ENCODE assay signal across 1 cellular context in the genomic region with DNA sequence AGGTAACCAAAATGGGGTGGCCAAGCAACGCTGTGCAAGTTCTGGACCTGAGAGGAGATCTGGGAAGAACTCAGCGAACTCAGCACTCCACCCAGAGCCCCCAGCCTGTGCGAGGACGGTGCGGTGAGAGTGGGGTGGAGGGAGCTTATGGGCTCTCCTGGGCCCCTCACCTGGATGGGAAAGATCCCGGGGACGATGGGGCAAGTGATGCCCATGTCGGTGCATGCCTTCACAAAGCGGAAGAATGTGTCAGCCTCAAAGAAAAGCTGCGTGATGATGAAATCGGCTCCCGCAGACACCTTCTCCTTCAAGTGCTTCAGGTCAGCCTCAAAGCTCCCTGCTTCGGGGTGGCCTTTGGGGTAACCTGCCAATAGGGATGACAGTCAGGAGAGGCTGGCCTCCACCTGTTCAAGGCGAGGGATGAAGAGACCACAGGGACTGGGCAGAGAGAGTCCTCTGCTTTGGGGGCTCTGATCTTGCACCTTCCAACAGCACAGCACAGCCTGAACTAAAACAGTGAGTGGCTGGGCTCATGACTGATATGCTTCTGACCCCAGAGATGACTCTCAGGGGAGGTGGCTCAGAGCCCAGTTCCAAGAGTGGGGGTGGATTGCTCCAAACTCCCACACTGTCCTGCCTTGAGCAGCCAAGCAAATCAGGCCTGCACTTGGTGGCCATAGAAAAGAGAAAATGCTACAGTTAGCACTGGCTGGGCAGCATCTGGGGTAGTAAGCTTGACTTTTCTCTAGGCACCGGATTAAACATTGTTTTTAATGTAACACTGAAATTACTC.
TF ChIP-seq lines count a peak whose summit lies in the region.

No MANE protein-coding gene starts in this region.

TF ChIP-seq in K562, 482 proteins besides CTCF, POLR2A, EP300 and RAD21 (continued from another document and continues in another):
- TF ChIP-seq, protein P1, sequence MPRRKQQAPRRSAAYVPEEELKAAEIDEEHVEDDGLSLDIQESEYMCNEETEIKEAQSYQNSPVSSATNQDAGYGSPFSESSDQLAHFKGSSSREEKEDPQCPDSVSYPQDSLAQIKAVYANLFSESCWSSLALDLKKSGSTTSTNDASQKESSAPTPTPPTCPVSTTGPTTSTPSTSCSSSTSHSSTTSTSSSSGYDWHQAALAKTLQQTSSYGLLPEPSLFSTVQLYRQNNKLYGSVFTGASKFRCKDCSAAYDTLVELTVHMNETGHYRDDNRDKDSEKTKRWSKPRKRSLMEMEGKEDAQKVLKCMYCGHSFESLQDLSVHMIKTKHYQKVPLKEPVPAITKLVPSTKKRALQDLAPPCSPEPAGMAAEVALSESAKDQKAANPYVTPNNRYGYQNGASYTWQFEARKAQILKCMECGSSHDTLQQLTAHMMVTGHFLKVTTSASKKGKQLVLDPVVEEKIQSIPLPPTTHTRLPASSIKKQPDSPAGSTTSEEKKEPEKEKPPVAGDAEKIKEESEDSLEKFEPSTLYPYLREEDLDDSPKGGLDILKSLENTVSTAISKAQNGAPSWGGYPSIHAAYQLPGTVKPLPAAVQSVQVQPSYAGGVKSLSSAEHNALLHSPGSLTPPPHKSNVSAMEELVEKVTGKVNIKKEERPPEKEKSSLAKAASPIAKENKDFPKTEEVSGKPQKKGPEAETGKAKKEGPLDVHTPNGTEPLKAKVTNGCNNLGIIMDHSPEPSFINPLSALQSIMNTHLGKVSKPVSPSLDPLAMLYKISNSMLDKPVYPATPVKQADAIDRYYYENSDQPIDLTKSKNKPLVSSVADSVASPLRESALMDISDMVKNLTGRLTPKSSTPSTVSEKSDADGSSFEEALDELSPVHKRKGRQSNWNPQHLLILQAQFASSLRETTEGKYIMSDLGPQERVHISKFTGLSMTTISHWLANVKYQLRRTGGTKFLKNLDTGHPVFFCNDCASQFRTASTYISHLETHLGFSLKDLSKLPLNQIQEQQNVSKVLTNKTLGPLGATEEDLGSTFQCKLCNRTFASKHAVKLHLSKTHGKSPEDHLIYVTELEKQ (CRISPR knock-in tag; IDR thresholded peaks at IDR 0.05): no peak
- TF ChIP-seq SRSF1 (IDR thresholded peaks at IDR 0.05; ENCODE audit: low read depth, low read length) (no peak), ZFX (CRISPR knock-in tag; IDR thresholded peaks at IDR 0.05) (no peak), LCOR (CRISPR knock-in tag; IDR thresholded peaks at IDR 0.05) (no peak), FUS (optimal IDR thresholded peaks at IDR 0.05; ENCODE audit: low read depth, low read length) (no peak), ZNF316 (IDR thresholded peaks at IDR 0.05) (no peak), FIP1L1 (IDR thresholded peaks at IDR 0.05; ENCODE audit: low read depth, low read length, poor library complexity, severe bottlenecking) (no peak), FOXK2 (conservative IDR thresholded peaks at IDR 0.05 in 1 of 2, IDR thresholded peaks at IDR 0.05 in 1 of 2; ENCODE audit: low read depth in 2 of 2) (no peak), ZNF77 (CRISPR knock-in tag; IDR thresholded peaks at IDR 0.05) (no peak), MXI1 (IDR thresholded peaks at IDR 0.05; ENCODE audit: low read depth, low read length) (no peak), ZNF644 (tag; IDR thresholded peaks at IDR 0.05; ENCODE audit: low read depth) (peak; percentile 71; the same call in 1 of the 2 replicates), SRF (CRISPR knock-in tag; IDR thresholded peaks at IDR 0.05) (0 out of 4 replicates have a peak, but pooled peaks of 1 of the 2 experiments have one; percentile 48), ILK (tag; IDR thresholded peaks at IDR 0.05; ENCODE audit: borderline replicate concordance, low read depth) (no peak), ZNF785 (CRISPR knock-in tag; IDR thresholded peaks at IDR 0.05) (no peak), MAZ (CRISPR knock-in tag; conservative IDR thresholded peaks at IDR 0.05 in 1 of 2, IDR thresholded peaks at IDR 0.05 in 1 of 2) (peak; percentile 59 to 74; a peak in 3 of 4 replicates), RBM39 (optimal IDR thresholded peaks at IDR 0.05; ENCODE audit: low read depth, low read length) (no peak), ZNF695 (CRISPR knock-in tag; IDR thresholded peaks at IDR 0.05) (no peak)
- TF ChIP-seq, protein P2, sequence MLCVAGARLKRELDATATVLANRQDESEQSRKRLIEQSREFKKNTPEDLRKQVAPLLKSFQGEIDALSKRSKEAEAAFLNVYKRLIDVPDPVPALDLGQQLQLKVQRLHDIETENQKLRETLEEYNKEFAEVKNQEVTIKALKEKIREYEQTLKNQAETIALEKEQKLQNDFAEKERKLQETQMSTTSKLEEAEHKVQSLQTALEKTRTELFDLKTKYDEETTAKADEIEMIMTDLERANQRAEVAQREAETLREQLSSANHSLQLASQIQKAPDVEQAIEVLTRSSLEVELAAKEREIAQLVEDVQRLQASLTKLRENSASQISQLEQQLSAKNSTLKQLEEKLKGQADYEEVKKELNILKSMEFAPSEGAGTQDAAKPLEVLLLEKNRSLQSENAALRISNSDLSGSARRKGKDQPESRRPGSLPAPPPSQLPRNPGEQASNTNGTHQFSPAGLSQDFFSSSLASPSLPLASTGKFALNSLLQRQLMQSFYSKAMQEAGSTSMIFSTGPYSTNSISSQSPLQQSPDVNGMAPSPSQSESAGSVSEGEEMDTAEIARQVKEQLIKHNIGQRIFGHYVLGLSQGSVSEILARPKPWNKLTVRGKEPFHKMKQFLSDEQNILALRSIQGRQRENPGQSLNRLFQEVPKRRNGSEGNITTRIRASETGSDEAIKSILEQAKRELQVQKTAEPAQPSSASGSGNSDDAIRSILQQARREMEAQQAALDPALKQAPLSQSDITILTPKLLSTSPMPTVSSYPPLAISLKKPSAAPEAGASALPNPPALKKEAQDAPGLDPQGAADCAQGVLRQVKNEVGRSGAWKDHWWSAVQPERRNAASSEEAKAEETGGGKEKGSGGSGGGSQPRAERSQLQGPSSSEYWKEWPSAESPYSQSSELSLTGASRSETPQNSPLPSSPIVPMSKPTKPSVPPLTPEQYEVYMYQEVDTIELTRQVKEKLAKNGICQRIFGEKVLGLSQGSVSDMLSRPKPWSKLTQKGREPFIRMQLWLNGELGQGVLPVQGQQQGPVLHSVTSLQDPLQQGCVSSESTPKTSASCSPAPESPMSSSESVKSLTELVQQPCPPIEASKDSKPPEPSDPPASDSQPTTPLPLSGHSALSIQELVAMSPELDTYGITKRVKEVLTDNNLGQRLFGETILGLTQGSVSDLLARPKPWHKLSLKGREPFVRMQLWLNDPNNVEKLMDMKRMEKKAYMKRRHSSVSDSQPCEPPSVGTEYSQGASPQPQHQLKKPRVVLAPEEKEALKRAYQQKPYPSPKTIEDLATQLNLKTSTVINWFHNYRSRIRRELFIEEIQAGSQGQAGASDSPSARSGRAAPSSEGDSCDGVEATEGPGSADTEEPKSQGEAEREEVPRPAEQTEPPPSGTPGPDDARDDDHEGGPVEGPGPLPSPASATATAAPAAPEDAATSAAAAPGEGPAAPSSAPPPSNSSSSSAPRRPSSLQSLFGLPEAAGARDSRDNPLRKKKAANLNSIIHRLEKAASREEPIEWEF (CRISPR knock-in tag; IDR thresholded peaks at IDR 0.05): peak; percentile 59
- TF ChIP-seq, protein P3, sequence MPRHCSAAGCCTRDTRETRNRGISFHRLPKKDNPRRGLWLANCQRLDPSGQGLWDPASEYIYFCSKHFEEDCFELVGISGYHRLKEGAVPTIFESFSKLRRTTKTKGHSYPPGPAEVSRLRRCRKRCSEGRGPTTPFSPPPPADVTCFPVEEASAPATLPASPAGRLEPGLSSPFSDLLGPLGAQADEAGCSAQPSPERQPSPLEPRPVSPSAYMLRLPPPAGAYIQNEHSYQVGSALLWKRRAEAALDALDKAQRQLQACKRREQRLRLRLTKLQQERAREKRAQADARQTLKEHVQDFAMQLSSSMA (CRISPR knock-in tag; IDR thresholded peaks at IDR 0.05): no peak
- TF ChIP-seq, protein P4, sequence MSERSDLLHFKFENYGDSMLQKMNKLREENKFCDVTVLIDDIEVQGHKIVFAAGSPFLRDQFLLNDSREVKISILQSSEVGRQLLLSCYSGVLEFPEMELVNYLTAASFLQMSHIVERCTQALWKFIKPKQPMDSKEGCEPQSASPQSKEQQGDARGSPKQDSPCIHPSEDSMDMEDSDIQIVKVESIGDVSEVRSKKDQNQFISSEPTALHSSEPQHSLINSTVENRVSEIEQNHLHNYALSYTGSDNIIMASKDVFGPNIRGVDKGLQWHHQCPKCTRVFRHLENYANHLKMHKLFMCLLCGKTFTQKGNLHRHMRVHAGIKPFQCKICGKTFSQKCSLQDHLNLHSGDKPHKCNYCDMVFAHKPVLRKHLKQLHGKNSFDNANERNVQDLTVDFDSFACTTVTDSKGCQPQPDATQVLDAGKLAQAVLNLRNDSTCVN (CRISPR knock-in tag; IDR thresholded peaks at IDR 0.05): no peak
- TF ChIP-seq, protein P5, sequence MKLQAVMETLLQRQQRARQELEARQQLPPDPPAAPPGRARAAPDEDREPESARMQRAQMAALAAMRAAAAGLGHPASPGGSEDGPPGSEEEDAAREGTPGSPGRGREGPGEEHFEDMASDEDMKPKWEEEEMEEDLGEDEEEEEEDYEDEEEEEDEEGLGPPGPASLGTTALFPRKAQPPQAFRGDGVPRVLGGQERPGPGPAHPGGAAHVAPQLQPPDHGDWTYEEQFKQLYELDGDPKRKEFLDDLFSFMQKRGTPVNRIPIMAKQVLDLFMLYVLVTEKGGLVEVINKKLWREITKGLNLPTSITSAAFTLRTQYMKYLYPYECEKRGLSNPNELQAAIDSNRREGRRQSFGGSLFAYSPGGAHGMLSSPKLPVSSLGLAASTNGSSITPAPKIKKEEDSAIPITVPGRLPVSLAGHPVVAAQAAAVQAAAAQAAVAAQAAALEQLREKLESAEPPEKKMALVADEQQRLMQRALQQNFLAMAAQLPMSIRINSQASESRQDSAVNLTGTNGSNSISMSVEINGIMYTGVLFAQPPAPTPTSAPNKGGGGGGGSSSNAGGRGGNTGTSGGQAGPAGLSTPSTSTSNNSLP (IDR thresholded peaks at IDR 0.05; ENCODE audit: borderline replicate concordance, low read depth, low read length): no peak
- TF ChIP-seq, protein P6, sequence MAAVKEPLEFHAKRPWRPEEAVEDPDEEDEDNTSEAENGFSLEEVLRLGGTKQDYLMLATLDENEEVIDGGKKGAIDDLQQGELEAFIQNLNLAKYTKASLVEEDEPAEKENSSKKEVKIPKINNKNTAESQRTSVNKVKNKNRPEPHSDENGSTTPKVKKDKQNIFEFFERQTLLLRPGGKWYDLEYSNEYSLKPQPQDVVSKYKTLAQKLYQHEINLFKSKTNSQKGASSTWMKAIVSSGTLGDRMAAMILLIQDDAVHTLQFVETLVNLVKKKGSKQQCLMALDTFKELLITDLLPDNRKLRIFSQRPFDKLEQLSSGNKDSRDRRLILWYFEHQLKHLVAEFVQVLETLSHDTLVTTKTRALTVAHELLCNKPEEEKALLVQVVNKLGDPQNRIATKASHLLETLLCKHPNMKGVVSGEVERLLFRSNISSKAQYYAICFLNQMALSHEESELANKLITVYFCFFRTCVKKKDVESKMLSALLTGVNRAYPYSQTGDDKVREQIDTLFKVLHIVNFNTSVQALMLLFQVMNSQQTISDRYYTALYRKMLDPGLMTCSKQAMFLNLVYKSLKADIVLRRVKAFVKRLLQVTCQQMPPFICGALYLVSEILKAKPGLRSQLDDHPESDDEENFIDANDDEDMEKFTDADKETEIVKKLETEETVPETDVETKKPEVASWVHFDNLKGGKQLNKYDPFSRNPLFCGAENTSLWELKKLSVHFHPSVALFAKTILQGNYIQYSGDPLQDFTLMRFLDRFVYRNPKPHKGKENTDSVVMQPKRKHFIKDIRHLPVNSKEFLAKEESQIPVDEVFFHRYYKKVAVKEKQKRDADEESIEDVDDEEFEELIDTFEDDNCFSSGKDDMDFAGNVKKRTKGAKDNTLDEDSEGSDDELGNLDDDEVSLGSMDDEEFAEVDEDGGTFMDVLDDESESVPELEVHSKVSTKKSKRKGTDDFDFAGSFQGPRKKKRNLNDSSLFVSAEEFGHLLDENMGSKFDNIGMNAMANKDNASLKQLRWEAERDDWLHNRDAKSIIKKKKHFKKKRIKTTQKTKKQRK (IDR thresholded peaks at IDR 0.05; ENCODE audit: borderline replicate concordance, low read depth, low read length): no peak
- TF ChIP-seq, protein P7, sequence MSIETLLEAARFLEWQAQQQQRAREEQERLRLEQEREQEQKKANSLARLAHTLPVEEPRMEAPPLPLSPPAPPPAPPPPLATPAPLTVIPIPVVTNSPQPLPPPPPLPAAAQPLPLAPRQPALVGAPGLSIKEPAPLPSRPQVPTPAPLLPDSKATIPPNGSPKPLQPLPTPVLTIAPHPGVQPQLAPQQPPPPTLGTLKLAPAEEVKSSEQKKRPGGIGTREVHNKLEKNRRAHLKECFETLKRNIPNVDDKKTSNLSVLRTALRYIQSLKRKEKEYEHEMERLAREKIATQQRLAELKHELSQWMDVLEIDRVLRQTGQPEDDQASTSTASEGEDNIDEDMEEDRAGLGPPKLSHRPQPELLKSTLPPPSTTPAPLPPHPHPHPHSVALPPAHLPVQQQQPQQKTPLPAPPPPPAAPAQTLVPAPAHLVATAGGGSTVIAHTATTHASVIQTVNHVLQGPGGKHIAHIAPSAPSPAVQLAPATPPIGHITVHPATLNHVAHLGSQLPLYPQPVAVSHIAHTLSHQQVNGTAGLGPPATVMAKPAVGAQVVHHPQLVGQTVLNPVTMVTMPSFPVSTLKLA (conservative IDR thresholded peaks at IDR 0.05): no peak
- TF ChIP-seq, protein P8, sequence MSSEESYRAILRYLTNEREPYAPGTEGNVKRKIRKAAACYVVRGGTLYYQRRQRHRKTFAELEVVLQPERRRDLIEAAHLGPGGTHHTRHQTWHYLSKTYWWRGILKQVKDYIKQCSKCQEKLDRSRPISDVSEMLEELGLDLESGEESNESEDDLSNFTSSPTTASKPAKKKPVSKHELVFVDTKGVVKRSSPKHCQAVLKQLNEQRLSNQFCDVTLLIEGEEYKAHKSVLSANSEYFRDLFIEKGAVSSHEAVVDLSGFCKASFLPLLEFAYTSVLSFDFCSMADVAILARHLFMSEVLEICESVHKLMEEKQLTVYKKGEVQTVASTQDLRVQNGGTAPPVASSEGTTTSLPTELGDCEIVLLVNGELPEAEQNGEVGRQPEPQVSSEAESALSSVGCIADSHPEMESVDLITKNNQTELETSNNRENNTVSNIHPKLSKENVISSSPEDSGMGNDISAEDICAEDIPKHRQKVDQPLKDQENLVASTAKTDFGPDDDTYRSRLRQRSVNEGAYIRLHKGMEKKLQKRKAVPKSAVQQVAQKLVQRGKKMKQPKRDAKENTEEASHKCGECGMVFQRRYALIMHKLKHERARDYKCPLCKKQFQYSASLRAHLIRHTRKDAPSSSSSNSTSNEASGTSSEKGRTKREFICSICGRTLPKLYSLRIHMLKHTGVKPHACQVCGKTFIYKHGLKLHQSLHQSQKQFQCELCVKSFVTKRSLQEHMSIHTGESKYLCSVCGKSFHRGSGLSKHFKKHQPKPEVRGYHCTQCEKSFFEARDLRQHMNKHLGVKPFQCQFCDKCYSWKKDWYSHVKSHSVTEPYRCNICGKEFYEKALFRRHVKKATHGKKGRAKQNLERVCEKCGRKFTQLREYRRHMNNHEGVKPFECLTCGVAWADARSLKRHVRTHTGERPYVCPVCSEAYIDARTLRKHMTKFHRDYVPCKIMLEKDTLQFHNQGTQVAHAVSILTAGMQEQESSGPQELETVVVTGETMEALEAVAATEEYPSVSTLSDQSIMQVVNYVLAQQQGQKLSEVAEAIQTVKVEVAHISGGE (CRISPR knock-in tag; IDR thresholded peaks at IDR 0.05): no peak
- TF ChIP-seq, protein P9, sequence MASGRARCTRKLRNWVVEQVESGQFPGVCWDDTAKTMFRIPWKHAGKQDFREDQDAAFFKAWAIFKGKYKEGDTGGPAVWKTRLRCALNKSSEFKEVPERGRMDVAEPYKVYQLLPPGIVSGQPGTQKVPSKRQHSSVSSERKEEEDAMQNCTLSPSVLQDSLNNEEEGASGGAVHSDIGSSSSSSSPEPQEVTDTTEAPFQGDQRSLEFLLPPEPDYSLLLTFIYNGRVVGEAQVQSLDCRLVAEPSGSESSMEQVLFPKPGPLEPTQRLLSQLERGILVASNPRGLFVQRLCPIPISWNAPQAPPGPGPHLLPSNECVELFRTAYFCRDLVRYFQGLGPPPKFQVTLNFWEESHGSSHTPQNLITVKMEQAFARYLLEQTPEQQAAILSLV (tag; IDR thresholded peaks at IDR 0.05): peak; percentile 46; the same call in 1 of the 2 replicates
